Comparison of ENCODE assay signal across 1 cellular context in genomic region chr16:19540241-19540970, GRCh38.
TF ChIP-seq lines count a peak whose summit lies in the region.

No MANE protein-coding gene starts in this region.

TF ChIP-seq in HepG2, 621 proteins besides CTCF, POLR2A, EP300 and RAD21 (continued from another document):
- TF ChIP-seq ZNF605 (CRISPR knock-in tag; IDR thresholded peaks at IDR 0.05) (no peak), ZNF772 (CRISPR knock-in tag; IDR thresholded peaks at IDR 0.05) (no peak), CEBPB (IDR thresholded peaks at IDR 0.05; ENCODE audit: borderline replicate concordance, low read depth, low read length) (peak; percentile 82), THAP11 (CRISPR knock-in tag; IDR thresholded peaks at IDR 0.05) (peak; percentile 17; the same call in 1 of the 2 replicates), ZNF547 (CRISPR knock-in tag; IDR thresholded peaks at IDR 0.05) (no peak), ZNF10 (CRISPR knock-in tag; IDR thresholded peaks at IDR 0.05; ENCODE audit: borderline replicate concordance, low read depth) (no peak), ZNF776 (CRISPR knock-in tag; IDR thresholded peaks at IDR 0.05) (no peak), KAT7 (CRISPR knock-in tag; IDR thresholded peaks at IDR 0.05; ENCODE audit: borderline replicate concordance) (0 out of 2 replicates have a peak, but pooled peaks have one; percentile 20), ZNF546 (CRISPR knock-in tag; conservative IDR thresholded peaks at IDR 0.05) (no peak), TP53 (CRISPR knock-in tag; conservative IDR thresholded peaks at IDR 0.05) (no peak)
TF ChIP-seq in HepG2: peak in this region for 8.
